In genomic region chr6:168877821-168878282, GRCh38 we compare ENCODE assay signal across 12 cellular contexts.
DNase-seq lines count a peak whose midpoint lies in the region; ATAC-seq and TF ChIP-seq lines count a peak whose summit lies in the region.
"Had no signal": no experiment of that assay in that cellular context is flagged by ENCODE, and none has a peak within 500 bp of the region (broad histone marks: within the 10 kb centered on the region; RNA-seq: fewer than 3 reads in every experiment).

No MANE protein-coding gene starts in this region.

- no peaks in the 10 kb centered on the region for H3K27me3 Mint-ChIP-seq in activated T-cell treated with anti-CD3 and anti-CD28 coated beads, Interleukin-2, amount 50 U/mL, for 72 hours (ENCODE audit: low read depth)
- peaks cover 9% of the 10 kb centered on the region for H3K27me3 Mint-ChIP-seq in GM23338 (ENCODE audit: insufficient read depth, low read depth, poor library complexity)

- no peak overlapping the region for H3K4me3 Mint-ChIP-seq in activated T-cell treated with anti-CD3 and anti-CD28 coated beads, Interleukin-2, amount 50 U/mL, for 72 hours
- H3K4me3 Mint-ChIP-seq in GM23338, result no peak overlapping the region
- H3K4me3 Mint-ChIP-seq: CD4-positive, alpha-beta memory T cell had no signal

- no peaks in the 10 kb centered on the region for H3K9me3 ChIP-seq in WERI-Rb-1 (ENCODE audit: severe bottlenecking)
- no peaks in the 10 kb centered on the region for H3K9me3 ChIP-seq in lung (ENCODE audit: control insufficient read depth in 2 of 2, insufficient read depth in 1 of 2, low read length in 1 of 2)
- H3K9me3 ChIP-seq: right lobe of liver had no signal

- no peak overlapping the region for H3K27ac Mint-ChIP-seq in activated T-cell treated with anti-CD3 and anti-CD28 coated beads, Interleukin-2, amount 50 U/mL, for 72 hours
- H3K27ac Mint-ChIP-seq in GM23338, result no peak overlapping the region

- in situ Hi-C loops in Caki2 (cut with HindIII; ENCODE audit: low pct_unique_long_range_greater_than_20kb, low sequenced_read_pairs), result no loop called here
- in situ Hi-C loops in KBM-7 (cut with MboI; ENCODE audit: low pct_unique_long_range_greater_than_20kb, low sequenced_read_pairs), result loop anchor here (25.0 kb wide), 1 partner anchor 516 kb away; no protein-coding TSS in a partner anchor

- H3K9me2 ChIP-seq in GM23338 (ENCODE audit: insufficient read depth), result no peaks in the 10 kb centered on the region

- no peaks in the 10 kb centered on the region for H3K4me1 Mint-ChIP-seq in activated T-cell treated with anti-CD3 and anti-CD28 coated beads, Interleukin-2, amount 50 U/mL, for 72 hours (ENCODE audit: low read depth)
- peaks cover 12% of the 10 kb centered on the region for H3K4me1 Mint-ChIP-seq in GM23338

- H3K36me3 Mint-ChIP-seq in activated T-cell treated with anti-CD3 and anti-CD28 coated beads, Interleukin-2, amount 50 U/mL, for 72 hours (ENCODE audit: insufficient read depth in 2 of 2), result no peaks in the 10 kb centered on the region
- no peaks in the 10 kb centered on the region for H3K36me3 Mint-ChIP-seq in GM23338 (ENCODE audit: low read depth)
- H3K36me3 Mint-ChIP-seq: CD4-positive, alpha-beta memory T cell had no signal

- no peaks in the 10 kb centered on the region for H3K9me3 Mint-ChIP-seq in activated T-cell treated with anti-CD3 and anti-CD28 coated beads, Interleukin-2, amount 50 U/mL, for 72 hours
- H3K9me3 Mint-ChIP-seq in GM23338, result no peaks in the 10 kb centered on the region

- H3K27me3 ChIP-seq in WERI-Rb-1 (ENCODE audit: insufficient read depth, low read depth, severe bottlenecking) (no peaks in the 10 kb centered on the region), lung (ENCODE audit: control insufficient read depth, insufficient read depth) (peaks cover 7% of the 10 kb centered on the region), GM23338 (ENCODE audit: insufficient read depth) (no peaks in the 10 kb centered on the region)
- H3K27me3 ChIP-seq: right lobe of liver had no signal

- ATAC-seq in lung (ENCODE audit: insufficient read depth, low FRiP score), result peak; percentile 14
- ATAC-seq in activated T-cell treated with anti-CD3 and anti-CD28 coated beads, Interleukin-2, amount 50 U/mL, for 72 hours (replicated peaks in 1 of 2), result no peak
- ATAC-seq in HG03196 (IDR thresholded peaks at IDR 0.05; ENCODE audit: unreplicated experiment), result no peak
- no peak for ATAC-seq in GM23338
- ATAC-seq: activated CD4-positive, CD25-positive, alpha-beta regulatory T cell treated with anti-CD3 and anti-CD28 coated beads, Interleukin-2, amount 50 U/mL, for 24 hours had no signal

- H3K27ac ChIP-seq in WERI-Rb-1 (no peak overlapping the region), lung (ENCODE audit: low read depth in 1 of 2, low read length in 1 of 2) (no peak overlapping the region), GM23338 (ENCODE audit: low read depth) (no peak overlapping the region)
- H3K27ac ChIP-seq: right lobe of liver had no signal

- TF ChIP-seq CTCF in LNCaP clone FGC (IDR thresholded peaks at IDR 0.05; ENCODE audit: control insufficient read depth, extremely low read depth, insufficient read depth) (no peak), WERI-Rb-1 (IDR thresholded peaks at IDR 0.05; ENCODE audit: low read depth, low read length) (no peak), lung (IDR thresholded peaks at IDR 0.05; ENCODE audit: control extremely low read depth, extremely low read depth) (no peak), GM23338 (conservative IDR thresholded peaks at IDR 0.05; ENCODE audit: low read depth in 2 of 2) (no peak)

- H3K4me2 ChIP-seq in GM23338, result no peak overlapping the region

- DNase-seq in Caki2 (ENCODE audit: low read depth) (peak; percentile 10), LNCaP clone FGC (ENCODE audit: low read depth) (peak; percentile 15), WERI-Rb-1 (peak; percentile 83), lung (ENCODE audit: low spot score) (no peak), KBM-7 (no peak), GM23338 (ENCODE audit: low spot score) (no peak)
- DNase-seq in activated T-cell treated with anti-CD3 and anti-CD28 coated beads, Interleukin-2, amount 50 U/mL, for 72 hours, result no peak
- DNase-seq: activated naive CD4-positive, alpha-beta T cell treated with anti-CD3 and anti-CD28 coated beads, Interleukin-2, amount 50 U/mL, for 16 hours; right lobe of liver had no signal

- no peaks in the 10 kb centered on the region for H3K79me2 ChIP-seq in GM23338 (replicated peaks; ENCODE audit: insufficient read depth)

- H3K4me1 ChIP-seq in lung (ENCODE audit: control insufficient read depth in 2 of 2, insufficient read depth in 2 of 2, low read length in 2 of 2) (no peaks in the 10 kb centered on the region), GM23338 (ENCODE audit: insufficient read depth) (no peaks in the 10 kb centered on the region)
- H3K4me1 ChIP-seq: right lobe of liver had no signal

- 43 to 65% methylated on average over 10 of the region's 10 CpGs for WGBS in lung, 2 donors

- H2AFZ ChIP-seq in GM23338, result no peak overlapping the region

- H3K36me3 ChIP-seq in WERI-Rb-1 (no peaks in the 10 kb centered on the region), lung (ENCODE audit: control insufficient read depth in 2 of 2, insufficient read depth in 2 of 2, low read length in 2 of 2) (no peaks in the 10 kb centered on the region), GM23338 (ENCODE audit: insufficient read depth) (no peaks in the 10 kb centered on the region)
- H3K36me3 ChIP-seq: right lobe of liver had no signal

- no peaks in the 10 kb centered on the region for H4K20me1 ChIP-seq in GM23338 (replicated peaks; ENCODE audit: insufficient read depth)

- no peak overlapping the region for H3K4me3 ChIP-seq in LNCaP clone FGC (ENCODE audit: low read depth, low read length)
- H3K4me3 ChIP-seq in WERI-Rb-1 (ENCODE audit: low read depth, low read length), result no peak overlapping the region
- H3K4me3 ChIP-seq in lung, result no peak overlapping the region
- H3K4me3 ChIP-seq in GM23338, result no peak overlapping the region
- H3K4me3 ChIP-seq: right lobe of liver had no signal

- no peaks in the 10 kb centered on the region for H3F3A ChIP-seq in GM23338 (replicated peaks; ENCODE audit: low read depth)

TF ChIP-seq in GM23338, 12 proteins besides CTCF, POLR2A, EP300 and RAD21 (continues in another document):
- TF ChIP-seq EZH2phosphoT487 (IDR thresholded peaks at IDR 0.05; ENCODE audit: unreplicated experiment) (no peak), JUNB (IDR thresholded peaks at IDR 0.05; ENCODE audit: unreplicated experiment) (no peak), STAT1 (IDR thresholded peaks at IDR 0.05; ENCODE audit: unreplicated experiment) (no peak)
- TF ChIP-seq, protein P1, sequence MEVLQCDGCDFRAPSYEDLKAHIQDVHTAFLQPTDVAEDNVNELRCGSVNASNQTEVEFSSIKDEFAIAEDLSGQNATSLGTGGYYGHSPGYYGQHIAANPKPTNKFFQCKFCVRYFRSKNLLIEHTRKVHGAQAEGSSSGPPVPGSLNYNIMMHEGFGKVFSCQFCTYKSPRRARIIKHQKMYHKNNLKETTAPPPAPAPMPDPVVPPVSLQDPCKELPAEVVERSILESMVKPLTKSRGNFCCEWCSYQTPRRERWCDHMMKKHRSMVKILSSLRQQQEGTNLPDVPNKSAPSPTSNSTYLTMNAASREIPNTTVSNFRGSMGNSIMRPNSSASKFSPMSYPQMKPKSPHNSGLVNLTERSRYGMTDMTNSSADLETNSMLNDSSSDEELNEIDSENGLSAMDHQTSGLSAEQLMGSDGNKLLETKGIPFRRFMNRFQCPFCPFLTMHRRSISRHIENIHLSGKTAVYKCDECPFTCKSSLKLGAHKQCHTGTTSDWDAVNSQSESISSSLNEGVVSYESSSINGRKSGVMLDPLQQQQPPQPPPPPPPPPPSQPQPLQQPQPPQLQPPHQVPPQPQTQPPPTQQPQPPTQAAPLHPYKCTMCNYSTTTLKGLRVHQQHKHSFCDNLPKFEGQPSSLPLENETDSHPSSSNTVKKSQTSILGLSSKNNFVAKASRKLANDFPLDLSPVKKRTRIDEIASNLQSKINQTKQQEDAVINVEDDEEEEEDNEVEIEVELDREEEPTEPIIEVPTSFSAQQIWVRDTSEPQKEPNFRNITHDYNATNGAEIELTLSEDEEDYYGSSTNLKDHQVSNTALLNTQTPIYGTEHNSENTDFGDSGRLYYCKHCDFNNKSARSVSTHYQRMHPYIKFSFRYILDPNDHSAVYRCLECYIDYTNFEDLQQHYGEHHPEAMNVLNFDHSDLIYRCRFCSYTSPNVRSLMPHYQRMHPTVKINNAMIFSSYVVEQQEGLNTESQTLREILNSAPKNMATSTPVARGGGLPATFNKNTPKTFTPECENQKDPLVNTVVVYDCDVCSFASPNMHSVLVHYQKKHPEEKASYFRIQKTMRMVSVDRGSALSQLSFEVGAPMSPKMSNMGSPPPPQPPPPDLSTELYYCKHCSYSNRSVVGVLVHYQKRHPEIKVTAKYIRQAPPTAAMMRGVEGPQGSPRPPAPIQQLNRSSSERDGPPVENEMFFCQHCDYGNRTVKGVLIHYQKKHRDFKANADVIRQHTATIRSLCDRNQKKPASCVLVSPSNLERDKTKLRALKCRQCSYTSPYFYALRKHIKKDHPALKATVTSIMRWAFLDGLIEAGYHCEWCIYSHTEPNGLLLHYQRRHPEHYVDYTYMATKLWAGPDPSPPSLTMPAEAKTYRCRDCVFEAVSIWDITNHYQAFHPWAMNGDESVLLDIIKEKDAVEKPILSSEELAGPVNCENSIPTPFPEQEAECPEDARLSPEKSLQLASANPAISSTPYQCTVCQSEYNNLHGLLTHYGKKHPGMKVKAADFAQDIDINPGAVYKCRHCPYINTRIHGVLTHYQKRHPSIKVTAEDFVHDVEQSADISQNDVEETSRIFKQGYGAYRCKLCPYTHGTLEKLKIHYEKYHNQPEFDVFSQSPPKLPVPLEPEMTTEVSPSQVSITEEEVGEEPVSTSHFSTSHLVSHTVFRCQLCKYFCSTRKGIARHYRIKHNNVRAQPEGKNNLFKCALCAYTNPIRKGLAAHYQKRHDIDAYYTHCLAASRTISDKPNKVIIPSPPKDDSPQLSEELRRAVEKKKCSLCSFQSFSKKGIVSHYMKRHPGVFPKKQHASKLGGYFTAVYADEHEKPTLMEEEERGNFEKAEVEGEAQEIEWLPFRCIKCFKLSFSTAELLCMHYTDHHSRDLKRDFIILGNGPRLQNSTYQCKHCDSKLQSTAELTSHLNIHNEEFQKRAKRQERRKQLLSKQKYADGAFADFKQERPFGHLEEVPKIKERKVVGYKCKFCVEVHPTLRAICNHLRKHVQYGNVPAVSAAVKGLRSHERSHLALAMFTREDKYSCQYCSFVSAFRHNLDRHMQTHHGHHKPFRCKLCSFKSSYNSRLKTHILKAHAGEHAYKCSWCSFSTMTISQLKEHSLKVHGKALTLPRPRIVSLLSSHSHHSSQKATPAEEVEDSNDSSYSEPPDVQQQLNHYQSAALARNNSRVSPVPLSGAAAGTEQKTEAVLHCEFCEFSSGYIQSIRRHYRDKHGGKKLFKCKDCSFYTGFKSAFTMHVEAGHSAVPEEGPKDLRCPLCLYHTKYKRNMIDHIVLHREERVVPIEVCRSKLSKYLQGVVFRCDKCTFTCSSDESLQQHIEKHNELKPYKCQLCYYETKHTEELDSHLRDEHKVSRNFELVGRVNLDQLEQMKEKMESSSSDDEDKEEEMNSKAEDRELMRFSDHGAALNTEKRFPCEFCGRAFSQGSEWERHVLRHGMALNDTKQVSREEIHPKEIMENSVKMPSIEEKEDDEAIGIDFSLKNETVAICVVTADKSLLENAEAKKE (CRISPR knock-in tag; IDR thresholded peaks at IDR 0.05), result no peak

Comparison
In these comparisons a context has a peak if more than half of its experiments do, and no peak if none do; other contexts are left out.
1. DNase-seq: peak in Caki2 (single experiment), LNCaP clone FGC (single experiment) and WERI-Rb-1 (single experiment); none in lung (single experiment), activated T-cell treated with anti-CD3 and anti-CD28 coated beads, Interleukin-2, amount 50 U/mL, for 72 hours (0 of 2), KBM-7 (single experiment) and GM23338 (single experiment).